In genomic region chr6:5673016-5673415, GRCh38 we compare ENCODE assay signal across 16 cellular contexts.
DNase-seq lines count a peak whose midpoint lies in the region; ATAC-seq and TF ChIP-seq lines count a peak whose summit lies in the region.
"Had no signal": no experiment of that assay in that cellular context is flagged by ENCODE, and none has a peak within 500 bp of the region (broad histone marks: within the 10 kb centered on the region; RNA-seq: fewer than 3 reads in every experiment).

No MANE protein-coding gene starts in this region.

- H3K27ac ChIP-seq in gastrocnemius medialis (peak overlapping the region; percentile 66 to 77 (median 69)), thyroid gland (no peak overlapping the region)
- H3K27ac ChIP-seq: SJCRH30 had no signal

- H3K9me3 ChIP-seq in gastrocnemius medialis (no peaks in the 10 kb centered on the region), thyroid gland (no peaks in the 10 kb centered on the region)
- H3K9me3 ChIP-seq: SJCRH30 had no signal

- DNase-seq in COLO668 (lab: John Stamatoyannopoulos, UW; ENCODE audit: unreplicated experiment): peak; percentile 1
- peak; percentile 68 for DNase-seq in NCI-H69 (lab: John Stamatoyannopoulos, UW)
- DNase-seq in epithelial cell of esophagus (ENCODE audit: low read depth): peak; percentile 26
- DNase-seq in gastrocnemius medialis: no peak
- no peak for DNase-seq in NCI-H82 (lab: John Stamatoyannopoulos, UW)
- DNase-seq in thyroid gland: no peak
- no peak for DNase-seq in germinal center (ENCODE audit: low spot score)
- DNase-seq: activated B cell treated with CpG ODN at 0.5 μM for 24 hours; effector CD4-positive, alpha-beta T cell; NCI-H1048; NCI-H2081 treated with DMSO at 0.1 percent for 48 hours; NCI-H510A treated with DMSO at 0.1 percent for 48 hours; stimulated activated naive CD4-positive, alpha-beta T cell; T-helper 2 cell had no signal

- no peaks in the 10 kb centered on the region for H3K36me3 ChIP-seq in gastrocnemius medialis
- H3K36me3 ChIP-seq in thyroid gland: no peaks in the 10 kb centered on the region
- H3K36me3 ChIP-seq: SJCRH30 had no signal

- H3K4me3 ChIP-seq in epithelial cell of esophagus (ENCODE audit: low read length) (no peak overlapping the region), gastrocnemius medialis (no peak overlapping the region), thyroid gland (replicated peaks in 1 of 3) (no peak overlapping the region)
- H3K4me3 ChIP-seq: SJCRH30 had no signal

- H3K4me1 ChIP-seq in gastrocnemius medialis: peaks cover 28 to 38% of the 10 kb centered on the region in 2 donors
- H3K4me1 ChIP-seq in thyroid gland: peaks cover 26% of the 10 kb centered on the region in 2 donors

- in situ Hi-C loops in gastrocnemius medialis (cut with MboI; ENCODE audit: low sequenced_read_pairs in 4 of 4): no loop called here

- no peaks in the 10 kb centered on the region for H3K27me3 ChIP-seq in gastrocnemius medialis
- no peaks in the 10 kb centered on the region for H3K27me3 ChIP-seq in thyroid gland
- H3K27me3 ChIP-seq: SJCRH30 had no signal

- ATAC-seq in gastrocnemius medialis (no peak), GM19452 (IDR thresholded peaks at IDR 0.05; ENCODE audit: unreplicated experiment) (no peak)

- intact Hi-C loops in gastrocnemius medialis (cut with DNase I; ENCODE audit: low total_unique reads) (loop anchor here (5.0 kb wide), 1 partner anchor 79 kb away; no protein-coding TSS in a partner anchor), thyroid gland (cut with DNase I) (no loop called here)

- TF ChIP-seq POLR2A in gastrocnemius medialis (IDR thresholded peaks at IDR 0.05): no peak
- TF ChIP-seq POLR2A in thyroid gland (IDR thresholded peaks at IDR 0.05): no peak

- 86 to 87% methylated on average over 6 of the region's 6 CpGs for WGBS in thyroid gland, 2 donors

- TF ChIP-seq CTCF in epithelial cell of esophagus (IDR thresholded peaks at IDR 0.05; ENCODE audit: insufficient read depth, low read depth, low read length, missing control alignments) (no peak), gastrocnemius medialis (IDR thresholded peaks at IDR 0.05 in 4 of 5, conservative IDR thresholded peaks at IDR 0.05 in 1 of 5) (no peak), thyroid gland (IDR thresholded peaks at IDR 0.05) (no peak)

Comparison
In these comparisons a context has a peak if more than half of its experiments do, and no peak if none do; other contexts are left out.
1. DNase-seq: peak in COLO668 (single experiment), NCI-H69 (single experiment) and epithelial cell of esophagus (single experiment); none in gastrocnemius medialis (0 of 2), NCI-H82 (single experiment), thyroid gland (0 of 2) and germinal center (single experiment).
2. H3K27ac ChIP-seq: peak in gastrocnemius medialis (4 of 4); none in thyroid gland (0 of 3).